20 cellular contexts compared by ENCODE assay signal in genomic region chr1:67855944-67856343, GRCh38. TPM values are rescaled to one million over a fixed set of nuclear protein-coding genes. Genes with fewer than 3 reads are reported as not detected.
DNase-seq lines count a peak whose midpoint lies in the region; ATAC-seq and TF ChIP-seq lines count a peak whose summit lies in the region.
"Had no signal": no experiment of that assay in that cellular context is flagged by ENCODE, and none has a peak within 500 bp of the region (broad histone marks: within the 10 kb centered on the region; RNA-seq: fewer than 3 reads in every experiment).

No MANE protein-coding gene starts in this region.

- no peak for ATAC-seq in GM21619 (IDR thresholded peaks at IDR 0.05; ENCODE audit: unreplicated experiment)
- no peak for ATAC-seq in GM19452 (IDR thresholded peaks at IDR 0.05; ENCODE audit: unreplicated experiment)
- no peak for ATAC-seq in heart right ventricle
- ATAC-seq: left cardiac atrium; stimulated activated memory B cell treated with anti-CD40 and anti-IgM and Interleukin-4, amounts not matched to agents 10 μg/mL and 1 μg/mL and 100 μg/mL, for 72 hours; WTC11 had no signal

- H3K9me3 ChIP-seq in heart right ventricle, result peaks cover 0 to 4% (median 0%) of the 10 kb centered on the region in 11 donors
- H3K9me3 ChIP-seq: testis had no signal

- peaks cover 0 to 2% (median under 1%) of the 10 kb centered on the region in 9 donors for H3K4me1 ChIP-seq in heart right ventricle
- H3K4me1 ChIP-seq: testis had no signal

- no peaks in the 10 kb centered on the region for H3K27me3 ChIP-seq in heart right ventricle
- H3K27me3 ChIP-seq: testis had no signal

- no peak overlapping the region for H3K27ac ChIP-seq in heart right ventricle
- H3K27ac ChIP-seq: KMS-11, testis had no signal

- DNase-seq in NCI-H345 (lab: John Stamatoyannopoulos, UW) (peak; percentile 11), NCI-H345 treated with DMSO at 0.1 percent for 48 hours (lab: John Stamatoyannopoulos, UW; ENCODE audit: unreplicated experiment) (no peak), amniotic epithelial cell (ENCODE audit: low read depth) (peak; percentile 31), fibroblast of peridontal ligament (ENCODE audit: extremely low read depth) (peak; percentile 41), activated gamma-delta T cell treated with Interleukin-2 at 50 U/mL for 16 hours (no peak), heart right ventricle (no peak)
- DNase-seq: activated CD4-positive, alpha-beta T cell treated with anti-CD3 and anti-CD28 coated beads, Interleukin-2, amount 50 U/mL, for 48 hours; activated effector memory CD4-positive, alpha-beta T cell treated with anti-CD3 and anti-CD28 coated beads, Interleukin-2, amount 50 U/mL, for 16 hours; central memory CD4-positive, alpha-beta T cell; DMS79 treated with DMSO at 0.1 percent for 48 hours; H9; left cardiac atrium; nephron progenitor cell; stimulated activated CD4-positive, alpha-beta T cell treated with anti-CD3 and anti-CD28 coated beads, Interleukin-1b, Interleukin-23, amount 100 ng/mL, for 48 hours; testis had no signal

- intact Hi-C loops in heart right ventricle (cut with DNase I), result loop anchor here in 7 of 10 donors (2.0 to 10.0 kb wide), 6 partner anchors 59 to 499 kb away; no protein-coding TSS in a partner anchor

- no peaks in the 10 kb centered on the region for H3K36me3 ChIP-seq in heart right ventricle

- TF ChIP-seq CTCF in heart right ventricle (IDR thresholded peaks at IDR 0.05), result no peak

- 64 to 67% methylated on average over 3 of the region's 3 CpGs for WGBS in heart right ventricle, 2 donors

- H3K4me3 ChIP-seq in heart right ventricle, result no peak overlapping the region
- H3K4me3 ChIP-seq: testis had no signal

RNA-seq across cellular contexts. Expression of gene GNG12, which starts 22.7 kb away (rescaled TPM):
- 10 to 100 TPM; 32.0 to 49.4 (median 35.8) TPM for total RNA-seq in heart right ventricle
- 10 to 100 TPM in 1 of 2 donors, 1 to 10 TPM in 1; 8.5 to 23.3 TPM for polyA plus RNA-seq in heart right ventricle

Comparison
In these comparisons a context has a peak if more than half of its experiments do, and no peak if none do; other contexts are left out.
1. DNase-seq: peak in NCI-H345 (single experiment), amniotic epithelial cell (single experiment) and fibroblast of peridontal ligament (single experiment); none in NCI-H345 treated with DMSO at 0.1 percent for 48 hours (single experiment), activated gamma-delta T cell treated with Interleukin-2 at 50 U/mL for 16 hours (single experiment) and heart right ventricle (0 of 2).